Comparison of ENCODE assay signal across 1 cellular context in genomic region chr5:128965638-128966302, GRCh38.
TF ChIP-seq lines count a peak whose summit lies in the region.

No MANE protein-coding gene starts in this region.

TF ChIP-seq in GM23338, 12 proteins besides CTCF, POLR2A, EP300 and RAD21 (continued from another document):
- TF ChIP-seq ZNF462 (CRISPR knock-in tag; IDR thresholded peaks at IDR 0.05) (0 out of 2 replicates have a peak, but pooled peaks have one; percentile 5), REST (IDR thresholded peaks at IDR 0.05; ENCODE audit: unreplicated experiment) (no peak), STAT1 (IDR thresholded peaks at IDR 0.05; ENCODE audit: unreplicated experiment) (no peak), ZNF114 (CRISPR knock-in tag; IDR thresholded peaks at IDR 0.05) (no peak), POLR2AphosphoS5 (IDR thresholded peaks at IDR 0.05; ENCODE audit: low read depth) (no peak)
- TF ChIP-seq, protein P1, sequence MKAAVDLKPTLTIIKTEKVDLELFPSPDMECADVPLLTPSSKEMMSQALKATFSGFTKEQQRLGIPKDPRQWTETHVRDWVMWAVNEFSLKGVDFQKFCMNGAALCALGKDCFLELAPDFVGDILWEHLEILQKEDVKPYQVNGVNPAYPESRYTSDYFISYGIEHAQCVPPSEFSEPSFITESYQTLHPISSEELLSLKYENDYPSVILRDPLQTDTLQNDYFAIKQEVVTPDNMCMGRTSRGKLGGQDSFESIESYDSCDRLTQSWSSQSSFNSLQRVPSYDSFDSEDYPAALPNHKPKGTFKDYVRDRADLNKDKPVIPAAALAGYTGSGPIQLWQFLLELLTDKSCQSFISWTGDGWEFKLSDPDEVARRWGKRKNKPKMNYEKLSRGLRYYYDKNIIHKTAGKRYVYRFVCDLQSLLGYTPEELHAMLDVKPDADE (IDR thresholded peaks at IDR 0.05): no peak
